In the genomic region with DNA sequence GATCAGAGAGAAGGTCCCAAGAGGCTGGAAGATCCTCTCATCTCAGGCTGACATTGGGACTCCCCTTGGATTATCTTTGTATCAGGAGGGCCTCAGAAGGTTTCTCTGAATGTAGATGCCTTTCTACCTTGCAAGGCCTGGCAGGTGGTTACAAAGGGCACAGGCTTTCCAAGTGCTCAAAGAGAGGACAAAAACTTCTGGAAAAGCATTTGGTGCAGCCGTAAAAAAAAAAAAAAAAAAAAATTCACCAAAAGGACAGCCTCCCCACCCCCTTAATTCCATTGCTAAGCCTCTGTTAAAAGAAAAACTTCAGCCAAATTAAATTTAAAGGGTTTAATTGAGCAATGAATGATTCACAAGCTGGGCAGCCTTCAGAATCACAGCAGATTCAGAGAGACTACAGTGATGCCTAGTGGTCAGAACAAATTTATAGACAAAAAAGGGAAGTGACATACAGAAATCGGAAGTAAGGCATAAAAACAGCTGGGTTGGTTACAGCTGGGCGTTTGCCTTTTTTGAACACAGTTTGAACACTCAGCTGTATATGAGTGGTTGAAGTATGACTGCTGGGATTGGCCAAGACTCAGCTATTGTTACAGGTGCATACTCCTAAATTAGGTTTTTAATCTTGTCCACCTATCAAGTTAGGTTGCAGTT, we compare ENCODE assay signal across 10 cellular contexts. TPM values are rescaled to one million over a fixed set of nuclear protein-coding genes. Genes with fewer than 3 reads are reported as not detected.
DNase-seq lines count a peak whose midpoint lies in the region; ATAC-seq lines count a peak whose summit lies in the region.
"Had no signal": no experiment of that assay in that cellular context is flagged by ENCODE, and none has a peak within 500 bp of the region (broad histone marks: within the 10 kb centered on the region; RNA-seq: fewer than 3 reads in every experiment).

No MANE protein-coding gene starts in this region.

- DNase-seq in SKM-1 (lab: John Stamatoyannopoulos, UW; ENCODE audit: unreplicated experiment) (peak; percentile 42), sciatic nerve (ENCODE audit: low spot score) (no peak), DMS79 treated with DMSO at 0.1 percent for 48 hours (lab: John Stamatoyannopoulos, UW) (no peak)
- no peak for DNase-seq in activated effector memory CD4-positive, alpha-beta T cell treated with Interleukin-2 at 50 U/mL for 16 hours
- DNase-seq: amniotic stem cell, H7 had no signal

- ATAC-seq in GM19043 (IDR thresholded peaks at IDR 0.05; ENCODE audit: low read depth, unreplicated experiment) (peak; percentile 67), HG03139 (IDR thresholded peaks at IDR 0.05; ENCODE audit: unreplicated experiment) (peak; percentile 73), sciatic nerve (peak; percentile 32), GM21528 (IDR thresholded peaks at IDR 0.05; ENCODE audit: low FRiP score, unreplicated experiment) (no peak)
- ATAC-seq: Panc1 had no signal

- intact Hi-C loops in sciatic nerve (cut with DNase I): no loop called here

RNA-seq across cellular contexts. Expression of a gene that starts 42.5 kb away (rescaled TPM):
- total RNA-seq in sciatic nerve: 0.76 TPM
